In the genomic region with DNA sequence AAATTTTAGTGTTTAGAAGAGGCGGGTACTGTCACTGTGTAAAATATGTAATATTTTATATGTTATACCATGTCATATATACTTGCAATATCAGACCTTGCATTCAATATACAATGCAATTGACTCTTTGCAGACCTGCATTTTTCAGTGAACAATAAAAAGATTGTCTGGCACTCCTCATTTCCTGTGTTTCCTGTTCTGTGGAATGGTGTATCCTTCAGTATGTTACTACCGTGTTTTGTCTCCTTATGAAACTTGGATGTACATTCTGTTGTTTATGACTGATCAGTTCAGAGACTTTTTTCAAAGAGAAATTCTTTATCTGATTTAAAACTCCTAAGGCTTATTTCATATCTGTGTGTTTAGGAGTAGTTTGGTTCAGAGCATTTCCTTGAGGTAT, we compare ENCODE assay signal across 24 cellular contexts.
"Had no signal": no experiment of that assay in that cellular context is flagged by ENCODE, and none has a peak within 500 bp of the region (broad histone marks: within the 10 kb centered on the region; RNA-seq: fewer than 3 reads in every experiment).

No MANE protein-coding gene starts in this region.

- DNase-seq: activated CD4-positive, alpha-beta T cell treated with anti-CD3 and anti-CD28 coated beads, Interleukin-2, amount 10 ng/mL, durations not matched to agents 7 days and 5 days; activated CD4-positive, CD25-positive, alpha-beta regulatory T cell treated with anti-CD3 and anti-CD28 coated beads, Interleukin-2, amount 50 U/mL, for 72 hours; activated CD8-positive, alpha-beta T cell treated with anti-CD3 and anti-CD28 coated beads, Interleukin-2, amount 10 ng/mL, durations not matched to agents 7 days and 5 days; aorta; caudate nucleus; dorsolateral prefrontal cortex; effector memory CD8-positive, alpha-beta T cell; foreskin keratinocyte; kidney; left lung; midbrain; pancreas; right lobe of liver; stimulated activated CD4-positive, alpha-beta T cell treated with anti-CD3 and anti-CD28 coated beads, Interleukin-1b, Interleukin-23, amount 100 ng/mL, for 48 hours; substantia nigra; thyroid gland; upper lobe of right lung; WERI-Rb-1 had no signal

- H3K4me3 Mint-ChIP-seq: activated CD4-positive, alpha-beta T cell treated with anti-CD3 and anti-CD28 coated beads, Interleukin-2, amount 10 ng/mL, durations not matched to agents 7 days and 5 days; activated CD8-positive, alpha-beta T cell treated with anti-CD3 and anti-CD28 coated beads, Interleukin-2, amount 10 ng/mL, durations not matched to agents 7 days and 5 days; brain; effector memory CD8-positive, alpha-beta T cell; natural killer cell treated with Interleukin-12 subunit alpha and Interleukin-12 subunit beta and Interleukin-15 and Interleukin-18, amount 100 ng/mL, for 72 hours; stimulated activated naive CD8-positive, alpha-beta T cell treated with anti-CD3 and anti-CD28 coated beads, Interleukin-15, Interleukin-2, amounts not matched to agents 100 ng/mL and 50 ng/mL, for 24 hours had no signal

- H3K27ac Mint-ChIP-seq: activated CD4-positive, alpha-beta T cell treated with anti-CD3 and anti-CD28 coated beads, Interleukin-2, amount 10 ng/mL, durations not matched to agents 7 days and 5 days; activated CD8-positive, alpha-beta T cell treated with anti-CD3 and anti-CD28 coated beads, Interleukin-2, amount 10 ng/mL, durations not matched to agents 7 days and 5 days; activated naive CD4-positive, alpha-beta T cell treated with anti-CD3 and anti-CD28 coated beads, Interleukin-2, amount 50 U/mL, for 72 hours; effector memory CD8-positive, alpha-beta T cell; natural killer cell treated with Interleukin-12 subunit alpha and Interleukin-12 subunit beta and Interleukin-15 and Interleukin-18, amount 100 ng/mL, for 72 hours; stimulated activated naive CD8-positive, alpha-beta T cell treated with anti-CD3 and anti-CD28 coated beads, Interleukin-15, Interleukin-2, amounts not matched to agents 100 ng/mL and 50 ng/mL, for 24 hours had no signal

- H3K27me3 ChIP-seq: dorsolateral prefrontal cortex, foreskin keratinocyte, left lung, pancreas, right lobe of liver, thyroid gland, upper lobe of right lung had no signal

- H3K27me3 Mint-ChIP-seq: brain; effector memory CD8-positive, alpha-beta T cell; natural killer cell treated with Interleukin-12 subunit alpha and Interleukin-12 subunit beta and Interleukin-15 and Interleukin-18, amount 100 ng/mL, for 72 hours; stimulated activated naive CD8-positive, alpha-beta T cell treated with anti-CD3 and anti-CD28 coated beads, Interleukin-15, Interleukin-2, amounts not matched to agents 100 ng/mL and 50 ng/mL, for 24 hours had no signal

- H3K9me3 ChIP-seq: left lung, pancreas, right lobe of liver, thyroid gland, upper lobe of right lung had no signal

- H3K4me3 ChIP-seq: dorsolateral prefrontal cortex, left lung, lung, pancreas, right lobe of liver, skin epidermis, thyroid gland, upper lobe of right lung had no signal

- H3K9me3 Mint-ChIP-seq: activated CD4-positive, alpha-beta T cell treated with anti-CD3 and anti-CD28 coated beads, Interleukin-2, amount 10 ng/mL, durations not matched to agents 7 days and 5 days; activated naive CD4-positive, alpha-beta T cell treated with anti-CD3 and anti-CD28 coated beads, Interleukin-2, amount 50 U/mL, for 72 hours; effector memory CD8-positive, alpha-beta T cell; natural killer cell treated with Interleukin-12 subunit alpha and Interleukin-12 subunit beta and Interleukin-15 and Interleukin-18, amount 100 ng/mL, for 72 hours; stimulated activated naive CD8-positive, alpha-beta T cell treated with anti-CD3 and anti-CD28 coated beads, Interleukin-15, Interleukin-2, amounts not matched to agents 100 ng/mL and 50 ng/mL, for 24 hours had no signal

- H3K27ac ChIP-seq: dorsolateral prefrontal cortex, foreskin keratinocyte, left lung, pancreas, right lobe of liver, skin epidermis, thyroid gland, upper lobe of right lung, WERI-Rb-1 had no signal

- H3K4me1 ChIP-seq: left lung, upper lobe of right lung had no signal

- H3K4me1 Mint-ChIP-seq: activated CD4-positive, alpha-beta T cell treated with anti-CD3 and anti-CD28 coated beads, Interleukin-2, amount 10 ng/mL, durations not matched to agents 7 days and 5 days had no signal

- H3K36me3 ChIP-seq: pancreas, right lobe of liver, thyroid gland, WERI-Rb-1 had no signal
